ENCODE assay signal across 29 cellular contexts in genomic region chr10:95573953-95574604, GRCh38. TPM values are rescaled to one million over a fixed set of nuclear protein-coding genes. Genes with fewer than 3 reads are reported as not detected.
DNase-seq lines count a peak whose midpoint lies in the region; ATAC-seq and TF ChIP-seq lines count a peak whose summit lies in the region.
"Had no signal": no experiment of that assay in that cellular context is flagged by ENCODE, and none has a peak within 500 bp of the region (broad histone marks: within the 10 kb centered on the region; RNA-seq: fewer than 3 reads in every experiment).

No MANE protein-coding gene starts in this region.

- H3K27me3 Mint-ChIP-seq in activated T-helper 2 cell treated with anti-CD3 and anti-CD28 coated beads, Interferon-gamma antibody, Interleukin-2, Interleukin-4, amounts not matched to agents 10 μg/mL and 5 μg/mL and 100 μg/mL, durations not matched to agents 14 hours and 24 hours and 36 hours (ENCODE audit: low read depth): peaks cover 17% of the 10 kb centered on the region

- no peak for TF ChIP-seq POLR2A in upper lobe of left lung (IDR thresholded peaks at IDR 0.05)

- H3K27ac ChIP-seq in heart right ventricle (peak overlapping the region in 7 of 10 donors; percentile 20 to 67 (median 49)), upper lobe of left lung (no peak overlapping the region)
- H3K27ac ChIP-seq: 22Rv1, C4-2B, KMS-11, PC-9 had no signal

- H3K9me3 Mint-ChIP-seq in activated T-helper 2 cell treated with anti-CD3 and anti-CD28 coated beads, Interferon-gamma antibody, Interleukin-2, Interleukin-4, amounts not matched to agents 10 μg/mL and 5 μg/mL and 100 μg/mL, durations not matched to agents 14 hours and 24 hours and 36 hours: no peaks in the 10 kb centered on the region
- H3K9me3 Mint-ChIP-seq: CD8-positive, alpha-beta T cell had no signal

- H3K4me1 ChIP-seq in heart right ventricle (peaks cover 0 to 36% (median 13%) of the 10 kb centered on the region in 9 donors), upper lobe of left lung (peaks cover 0 to 4% (median 0%) of the 10 kb centered on the region in 4 donors)
- H3K4me1 ChIP-seq: Caco-2 had no signal

- no peaks in the 10 kb centered on the region for H3K36me3 Mint-ChIP-seq in activated T-helper 2 cell treated with anti-CD3 and anti-CD28 coated beads, Interferon-gamma antibody, Interleukin-2, Interleukin-4, amounts not matched to agents 10 μg/mL and 5 μg/mL and 100 μg/mL, durations not matched to agents 14 hours and 24 hours and 36 hours (ENCODE audit: low read depth)
- H3K36me3 Mint-ChIP-seq: CD8-positive, alpha-beta T cell had no signal

- ATAC-seq in Right ventricle myocardium superior (ENCODE audit: poor library complexity) (peak; percentile 61), heart right ventricle (peak in 3 of 8 donors; percentile 34 to 42 (median 40)), GM21825 (IDR thresholded peaks at IDR 0.05; ENCODE audit: unreplicated experiment) (no peak), upper lobe of left lung (ENCODE audit: low FRiP score in 2 of 2) (no peak), HG03097 (IDR thresholded peaks at IDR 0.05; ENCODE audit: low FRiP score, unreplicated experiment) (no peak)
- ATAC-seq: CD8-positive, alpha-beta T cell; HCT116 had no signal

- intact Hi-C loops in Right ventricle myocardium superior (cut with DNase I): no loop called here
- intact Hi-C loops in cardiac septum (cut with DNase I): no loop called here
- intact Hi-C loops in heart right ventricle (cut with DNase I): no loop called here
- intact Hi-C loops in activated T-helper 2 cell treated with anti-CD3 and anti-CD28 coated beads, Interferon-gamma antibody, Interleukin-2, Interleukin-4, amounts not matched to agents 10 μg/mL and 5 μg/mL and 100 μg/mL, durations not matched to agents 14 hours and 24 hours and 36 hours (cut with micrococcal nuclease): no loop called here

- 49 to 72% methylated on average over 6 of the region's 6 CpGs for WGBS in heart right ventricle, 2 donors
- WGBS in upper lobe of left lung, 2 donors: 91 to 92% methylated on average over 6 of the region's 6 CpGs

- no peaks in the 10 kb centered on the region for H3K4me1 Mint-ChIP-seq in activated T-helper 2 cell treated with anti-CD3 and anti-CD28 coated beads, Interferon-gamma antibody, Interleukin-2, Interleukin-4, amounts not matched to agents 10 μg/mL and 5 μg/mL and 100 μg/mL, durations not matched to agents 14 hours and 24 hours and 36 hours (ENCODE audit: low read depth)
- H3K4me1 Mint-ChIP-seq: B cell had no signal

- TF ChIP-seq CTCF in heart right ventricle (IDR thresholded peaks at IDR 0.05) (no peak), upper lobe of left lung (IDR thresholded peaks at IDR 0.05) (no peak)

- H3K4me3 Mint-ChIP-seq in activated T-helper 2 cell treated with anti-CD3 and anti-CD28 coated beads, Interferon-gamma antibody, Interleukin-2, Interleukin-4, amounts not matched to agents 10 μg/mL and 5 μg/mL and 100 μg/mL, durations not matched to agents 14 hours and 24 hours and 36 hours (ENCODE audit: low read depth): no peak overlapping the region
- H3K4me3 Mint-ChIP-seq: B cell; CD8-positive, alpha-beta T cell had no signal

- H3K27ac Mint-ChIP-seq in activated T-helper 2 cell treated with anti-CD3 and anti-CD28 coated beads, Interferon-gamma antibody, Interleukin-2, Interleukin-4, amounts not matched to agents 10 μg/mL and 5 μg/mL and 100 μg/mL, durations not matched to agents 14 hours and 24 hours and 36 hours: no peak overlapping the region
- H3K27ac Mint-ChIP-seq: B cell; CD8-positive, alpha-beta T cell had no signal

- H3K9me3 ChIP-seq in heart right ventricle (no peaks in the 10 kb centered on the region), upper lobe of left lung (no peaks in the 10 kb centered on the region)
- H3K9me3 ChIP-seq: Caco-2 had no signal

- no peak for TF ChIP-seq EP300 in upper lobe of left lung (IDR thresholded peaks at IDR 0.05)

- H3K36me3 ChIP-seq in heart right ventricle (no peaks in the 10 kb centered on the region), upper lobe of left lung (no peaks in the 10 kb centered on the region)

- DNase-seq in Right ventricle myocardium superior (no peak), cardiac septum (ENCODE audit: low spot score) (no peak), heart right ventricle (no peak), myocyte (ENCODE audit: low read depth) (peak; percentile 42), upper lobe of left lung (no peak)
- no peak for DNase-seq in activated T-helper 2 cell treated with anti-CD3 and anti-CD28 coated beads, Interferon-gamma antibody, Interleukin-2, Interleukin-4, amounts not matched to agents 10 μg/mL and 5 μg/mL and 100 μg/mL, durations not matched to agents 14 hours and 24 hours and 36 hours (ENCODE audit: low spot score)
- DNase-seq: Caco-2; CD8-positive, alpha-beta T cell; DMS79; EL; GDM1; IMR-90; MM.1S; NCI-H1048; NCI-H1417; NCI-H1694; NCI-H2029 treated with DMSO at 0.1 percent for 48 hours; NCI-H446 treated with DMSO at 0.1 percent for 48 hours; NCI-H526; PC-9; RPMI8226; SHP77 treated with DMSO at 0.1 percent for 48 hours had no signal

- H3K27me3 ChIP-seq in heart right ventricle: no peaks in the 10 kb centered on the region
- no peaks in the 10 kb centered on the region for H3K27me3 ChIP-seq in upper lobe of left lung

- H3K4me3 ChIP-seq in heart right ventricle: no peak overlapping the region
- H3K4me3 ChIP-seq in upper lobe of left lung: no peak overlapping the region
- H3K4me3 ChIP-seq: PC-9 had no signal

RNA-seq across cellular contexts. Expression of gene SORBS1, which starts 12.9 kb away (rescaled TPM):
- 697 TPM for total RNA-seq in Right ventricle myocardium superior
- 1,045 TPM for total RNA-seq in cardiac septum
- 1,000 to 10,000 TPM in 6 of 10 donors, 100 to 1,000 TPM in 4; 528 to 1,253 (median 1,130) TPM for total RNA-seq in heart right ventricle
- 100 to 1,000 TPM; 140 to 350 TPM for polyA plus RNA-seq in heart right ventricle
- total RNA-seq in myocyte: 42.4 and 112 TPM in 2 replicates
- 14.0 TPM for polyA plus RNA-seq in myocyte (2012)
- 100 to 1,000 TPM in 1 of 6 donors, 10 to 100 TPM in 5; 45.8 to 116 (median 71.7) TPM for total RNA-seq in upper lobe of left lung
- 0.43 and 1.3 TPM in 2 replicates for total RNA-seq in activated T-helper 2 cell treated with anti-CD3 and anti-CD28 coated beads, Interferon-gamma antibody, Interleukin-2, Interleukin-4, amounts not matched to agents 10 μg/mL and 5 μg/mL and 100 μg/mL, durations not matched to agents 14 hours and 24 hours and 36 hours

Comparison
In these comparisons a context has a peak if more than half of its experiments do, and no peak if none do; other contexts are left out.
1. H3K27ac ChIP-seq: peak in heart right ventricle (7 of 10); none in upper lobe of left lung (0 of 4).
2. RNA of gene SORBS1, which starts 12.9 kb away (total RNA-seq): 528 to 1,253 TPM in heart right ventricle, 1,045 TPM in cardiac septum (single experiment), 697 TPM in Right ventricle myocardium superior (single experiment), 42.4 to 112 TPM in myocyte and 45.8 to 116 TPM in upper lobe of left lung; 0.43 to 1.3 TPM in activated T-helper 2 cell treated with anti-CD3 and anti-CD28 coated beads, Interferon-gamma antibody, Interleukin-2, Interleukin-4, amounts not matched to agents 10 μg/mL and 5 μg/mL and 100 μg/mL, durations not matched to agents 14 hours and 24 hours and 36 hours; every median in the first group is over 10 times any median in the second.